ENCODE assay signal across 1 cellular context in genomic region chr4:39274503-39274902, GRCh38.
TF ChIP-seq lines count a peak whose summit lies in the region.

No MANE protein-coding gene starts in this region.

TF ChIP-seq in HepG2, 621 proteins besides CTCF, POLR2A, EP300 and RAD21 (continued from another document and continues in another):
- TF ChIP-seq ZNF687 (CRISPR knock-in tag; IDR thresholded peaks at IDR 0.05), result no peak; the same call in 1 of the 2 replicates
- no peak for TF ChIP-seq ZGPAT (CRISPR knock-in tag; IDR thresholded peaks at IDR 0.05)
- TF ChIP-seq ADNP (CRISPR knock-in tag; IDR thresholded peaks at IDR 0.05), result no peak
- TF ChIP-seq ZNF670 (CRISPR knock-in tag; IDR thresholded peaks at IDR 0.05; ENCODE audit: borderline replicate concordance), result no peak
- no peak for TF ChIP-seq NFE2 (CRISPR knock-in tag; IDR thresholded peaks at IDR 0.05)
- no peak for TF ChIP-seq ATF4 (CRISPR knock-in tag; IDR thresholded peaks at IDR 0.05)
- no peak for TF ChIP-seq ZNF281 (CRISPR knock-in tag; IDR thresholded peaks at IDR 0.05; ENCODE audit: borderline replicate concordance)
- TF ChIP-seq RERE (CRISPR knock-in tag; IDR thresholded peaks at IDR 0.05; ENCODE audit: low read depth), result no peak
- no peak for TF ChIP-seq BRF2 (CRISPR knock-in tag; IDR thresholded peaks at IDR 0.05)
- no peak for TF ChIP-seq KDM6A (CRISPR knock-in tag; IDR thresholded peaks at IDR 0.05; ENCODE audit: low read depth)
- TF ChIP-seq PAF1 (CRISPR knock-in tag; IDR thresholded peaks at IDR 0.05), result no peak
- TF ChIP-seq IRF9 (CRISPR knock-in tag; IDR thresholded peaks at IDR 0.05; ENCODE audit: borderline replicate concordance), result no peak
- peak; percentile 18; the same call in 1 of the 2 replicates for TF ChIP-seq DPF2 (CRISPR knock-in tag; IDR thresholded peaks at IDR 0.05; ENCODE audit: borderline replicate concordance, low read depth)
- peak; percentile 44; the same call in 1 of the 2 replicates for TF ChIP-seq ZNF629 (CRISPR knock-in tag; conservative IDR thresholded peaks at IDR 0.05)
- TF ChIP-seq ZNF124 (CRISPR knock-in tag; IDR thresholded peaks at IDR 0.05), result no peak
- TF ChIP-seq FIP1L1 (IDR thresholded peaks at IDR 0.05; ENCODE audit: borderline replicate concordance, insufficient read depth, low read depth, low read length), result no peak
- no peak for TF ChIP-seq NFRKB (IDR thresholded peaks at IDR 0.05)
- no peak for TF ChIP-seq ZNF83 (CRISPR knock-in tag; IDR thresholded peaks at IDR 0.05; ENCODE audit: borderline replicate concordance)
- no peak for TF ChIP-seq ZNF160 (CRISPR knock-in tag; IDR thresholded peaks at IDR 0.05)
- TF ChIP-seq MIER3 (CRISPR knock-in tag; IDR thresholded peaks at IDR 0.05; ENCODE audit: borderline replicate concordance), result no peak
- no peak for TF ChIP-seq ETV5 (CRISPR knock-in tag; IDR thresholded peaks at IDR 0.05; ENCODE audit: borderline replicate concordance)
- TF ChIP-seq NRL (CRISPR knock-in tag; IDR thresholded peaks at IDR 0.05; ENCODE audit: borderline replicate concordance), result no peak
- TF ChIP-seq HOXA3 (CRISPR knock-in tag; IDR thresholded peaks at IDR 0.05), result peak; percentile 81
- TF ChIP-seq GABPA (IDR thresholded peaks at IDR 0.05; ENCODE audit: low read depth, low read length), result no peak
- no peak for TF ChIP-seq GABPA (CRISPR knock-in tag; IDR thresholded peaks at IDR 0.05; ENCODE audit: low read depth)
- TF ChIP-seq KMT2B (CRISPR knock-in tag; IDR thresholded peaks at IDR 0.05), result no peak
- no peak for TF ChIP-seq ZNF432 (CRISPR knock-in tag; IDR thresholded peaks at IDR 0.05; ENCODE audit: borderline replicate concordance)
- TF ChIP-seq CSRNP1 (CRISPR knock-in tag; IDR thresholded peaks at IDR 0.05), result no peak
- TF ChIP-seq ZNF784 (CRISPR knock-in tag; IDR thresholded peaks at IDR 0.05; ENCODE audit: borderline replicate concordance), result no peak
- TF ChIP-seq U2AF2 (IDR thresholded peaks at IDR 0.05; ENCODE audit: low read depth, low read length), result no peak
- TF ChIP-seq ZNF292 (CRISPR knock-in tag; IDR thresholded peaks at IDR 0.05; ENCODE audit: borderline replicate concordance, low read depth), result peak; percentile 82; the same call in 1 of the 2 replicates
- peak; percentile 64; the same call in 1 of the 2 replicates for TF ChIP-seq ZNF710 (CRISPR knock-in tag; IDR thresholded peaks at IDR 0.05; ENCODE audit: borderline replicate concordance)
- no peak for TF ChIP-seq ZFAT (CRISPR knock-in tag; conservative IDR thresholded peaks at IDR 0.05)
- TF ChIP-seq ISX (CRISPR knock-in tag; conservative IDR thresholded peaks at IDR 0.05), result no peak
- TF ChIP-seq STAT5B (CRISPR knock-in tag; IDR thresholded peaks at IDR 0.05), result no peak
- TF ChIP-seq POGZ (CRISPR knock-in tag; IDR thresholded peaks at IDR 0.05), result peak; percentile 76
- no peak for TF ChIP-seq DR1 (CRISPR knock-in tag; IDR thresholded peaks at IDR 0.05)
- no peak for TF ChIP-seq ZNF101 (CRISPR knock-in tag; IDR thresholded peaks at IDR 0.05; ENCODE audit: borderline replicate concordance, low read depth)
- no peak for TF ChIP-seq ZBTB7A (CRISPR knock-in tag; IDR thresholded peaks at IDR 0.05)
- no peak for TF ChIP-seq CBX1 (IDR thresholded peaks at IDR 0.05; ENCODE audit: low read depth)
